In genomic region chr11:4436424-4436823, GRCh38 we compare ENCODE assay signal across 23 cellular contexts. TPM values are rescaled to one million over a fixed set of nuclear protein-coding genes. Genes with fewer than 3 reads are reported as not detected.
"Had no signal": no experiment of that assay in that cellular context is flagged by ENCODE, and none has a peak within 500 bp of the region (broad histone marks: within the 10 kb centered on the region; RNA-seq: fewer than 3 reads in every experiment).

No MANE protein-coding gene starts in this region.

- H3K4me3 ChIP-seq: cardiac muscle cell, MG63, Peyer's patch had no signal

- H3K9me3 ChIP-seq: MG63, Peyer's patch had no signal

- H3K4me1 ChIP-seq: Peyer's patch had no signal

- DNase-seq: activated CD4-positive, alpha-beta T cell treated with anti-CD3 and anti-CD28 coated beads for 36 hours; activated CD8-positive, alpha-beta memory T cell treated with anti-CD3 and anti-CD28 coated beads, Interleukin-2, amount 50 U/mL, for 4 hours; activated CD8-positive, alpha-beta T cell treated with anti-CD3 and anti-CD28 coated beads for 36 hours; activated gamma-delta T cell treated with Interleukin-2 at 50 U/mL for 16 hours; activated naive CD4-positive, alpha-beta T cell treated with anti-CD3 and anti-CD28 coated beads, Interleukin-2, amount 10 ng/mL, durations not matched to agents 7 days and 5 days; activated naive CD8-positive, alpha-beta T cell treated with anti-CD3 and anti-CD28 coated beads for 36 hours; activated T-cell treated with anti-CD3 and anti-CD28 coated beads, Interleukin-2, amount 50 U/mL, for 72 hours; brain microvascular endothelial cell; MG63; NCI-H1092 treated with DMSO at 0.1 percent for 48 hours; NCI-H1417 treated with DMSO at 0.1 percent for 48 hours; NCI-H1694; NCI-H2029 treated with DMSO at 0.1 percent for 48 hours; NCI-H524; Peyer's patch; Right ventricle myocardium superior; T-cell; T-helper 2 cell; WERI-Rb-1 had no signal

- H3K27ac ChIP-seq: brain microvascular endothelial cell, cardiac muscle cell, Peyer's patch, RWPE1, WERI-Rb-1 had no signal

- H3K27me3 ChIP-seq: brain microvascular endothelial cell, cardiac muscle cell, MG63, Peyer's patch had no signal

- H3K36me3 ChIP-seq: brain microvascular endothelial cell, cardiac muscle cell, MG63, Peyer's patch, WERI-Rb-1 had no signal

- ATAC-seq: activated CD4-positive, alpha-beta T cell treated with anti-CD3 and anti-CD28 coated beads for 36 hours; activated CD8-positive, alpha-beta T cell treated with anti-CD3 and anti-CD28 coated beads for 36 hours; activated T-cell treated with anti-CD3 and anti-CD28 coated beads, Interleukin-2, amount 50 U/mL, for 72 hours; T-cell had no signal

RNA-seq across cellular contexts. Expression of gene OR52K2, which starts 12.7 kb away (rescaled TPM):
- total RNA-seq: activated CD8-positive, alpha-beta T cell treated with anti-CD3 and anti-CD28 coated beads for 36 hours; activated naive CD8-positive, alpha-beta T cell treated with anti-CD3 and anti-CD28 coated beads for 36 hours; activated T-cell treated with anti-CD3 and anti-CD28 coated beads, Interleukin-2, amount 50 U/mL, for 72 hours; activated T-helper 2 cell treated with anti-CD3 and anti-CD28 coated beads, Interferon-gamma antibody, Interleukin-2, Interleukin-4, amounts not matched to agents 10 μg/mL and 5 μg/mL and 100 μg/mL, durations not matched to agents 14 hours and 24 hours and 36 hours; cardiac muscle cell; Peyer's patch; Right ventricle myocardium superior; SK-MEL-5; T-cell had no signal

RNA-seq across cellular contexts. Expression of gene OR52K1, which starts 46.0 kb away (rescaled TPM):
- total RNA-seq: activated CD8-positive, alpha-beta T cell treated with anti-CD3 and anti-CD28 coated beads for 36 hours; activated naive CD8-positive, alpha-beta T cell treated with anti-CD3 and anti-CD28 coated beads for 36 hours; activated T-cell treated with anti-CD3 and anti-CD28 coated beads, Interleukin-2, amount 50 U/mL, for 72 hours; activated T-helper 2 cell treated with anti-CD3 and anti-CD28 coated beads, Interferon-gamma antibody, Interleukin-2, Interleukin-4, amounts not matched to agents 10 μg/mL and 5 μg/mL and 100 μg/mL, durations not matched to agents 14 hours and 24 hours and 36 hours; cardiac muscle cell; Peyer's patch; Right ventricle myocardium superior; SK-MEL-5; T-cell had no signal
